13 cellular contexts compared by ENCODE assay signal in genomic region chr2:160375037-160375436, GRCh38.
DNase-seq lines count a peak whose midpoint lies in the region; ATAC-seq and TF ChIP-seq lines count a peak whose summit lies in the region.
"Had no signal": no experiment of that assay in that cellular context is flagged by ENCODE, and none has a peak within 500 bp of the region (broad histone marks: within the 10 kb centered on the region; RNA-seq: fewer than 3 reads in every experiment).

No MANE protein-coding gene starts in this region.

- peak overlapping the region; percentile 5 for H3K4me3 Mint-ChIP-seq in chondrocyte (ENCODE audit: unreplicated experiment)
- H3K4me3 Mint-ChIP-seq: activated CD4-positive, alpha-beta memory T cell treated with anti-CD3 and anti-CD28 coated beads for 36 hours; activated naive CD8-positive, alpha-beta T cell treated with anti-CD3 and anti-CD28 coated beads for 36 hours; T-helper 1 cell treated with Interleukin-12 subunit alpha and Interleukin-12 subunit beta and Interleukin-4 antibody, amounts not matched to agents 30 μg/mL and 1 μg/mL, for 36 hours had no signal

- 48% methylated on average over 4 of the region's 4 CpGs for WGBS in right cardiac atrium
- WGBS in stomach, 5 donors: 78 to 94% (median 84%) methylated on average over 4 of the region's 4 CpGs

- peak overlapping the region; percentile 85 for H3K27ac Mint-ChIP-seq in chondrocyte (ENCODE audit: unreplicated experiment)
- H3K27ac Mint-ChIP-seq: activated CD4-positive, alpha-beta memory T cell treated with anti-CD3 and anti-CD28 coated beads for 36 hours; T-helper 1 cell treated with Interleukin-12 subunit alpha and Interleukin-12 subunit beta and Interleukin-4 antibody, amounts not matched to agents 30 μg/mL and 1 μg/mL, for 36 hours had no signal

- H3K27me3 ChIP-seq in right cardiac atrium (ENCODE audit: control insufficient read depth, insufficient read depth) (no peaks in the 10 kb centered on the region), stomach (no peaks in the 10 kb centered on the region)

- ATAC-seq in right cardiac atrium (peak; percentile 24 to 38), HG03571 (IDR thresholded peaks at IDR 0.05; ENCODE audit: unreplicated experiment) (no peak)
- ATAC-seq: HCT116, K562 had no signal

- TF ChIP-seq CTCF in chondrocyte (IDR thresholded peaks at IDR 0.05): no peak
- no peak for TF ChIP-seq CTCF in stomach (IDR thresholded peaks at IDR 0.05)

- TF ChIP-seq RAD21 in Ishikawa (IDR thresholded peaks at IDR 0.05; ENCODE audit: low read depth): no peak

- H3K36me3 Mint-ChIP-seq in chondrocyte (ENCODE audit: low read depth): no peaks in the 10 kb centered on the region
- H3K36me3 Mint-ChIP-seq: activated CD4-positive, alpha-beta memory T cell treated with anti-CD3 and anti-CD28 coated beads for 36 hours had no signal

- TF ChIP-seq EP300 in Ishikawa (IDR thresholded peaks at IDR 0.05; ENCODE audit: borderline replicate concordance): no peak
- no peak for TF ChIP-seq EP300 in stomach (IDR thresholded peaks at IDR 0.05)

- H3K36me3 ChIP-seq in stomach: no peaks in the 10 kb centered on the region

- H3K4me1 ChIP-seq in right cardiac atrium (ENCODE audit: control insufficient read depth, insufficient read depth, low read length) (peaks cover 30% of the 10 kb centered on the region), stomach (peaks cover 49 to 100% (median 73%) of the 10 kb centered on the region in 4 donors)

- no peak for TF ChIP-seq POLR2A in stomach (IDR thresholded peaks at IDR 0.05)

- no peaks in the 10 kb centered on the region for H3K27me3 Mint-ChIP-seq in chondrocyte (ENCODE audit: low read depth)
- H3K27me3 Mint-ChIP-seq: activated CD4-positive, alpha-beta memory T cell treated with anti-CD3 and anti-CD28 coated beads for 36 hours; activated naive CD8-positive, alpha-beta T cell treated with anti-CD3 and anti-CD28 coated beads for 36 hours had no signal

- H3K4me3 ChIP-seq in right cardiac atrium (ENCODE audit: low read length) (no peak overlapping the region), stomach (no peak overlapping the region)
- H3K4me3 ChIP-seq: K562 had no signal

- intact Hi-C loops in right cardiac atrium (cut with DNase I) (no loop called here), stomach (cut with DNase I; ENCODE audit: low total_unique reads) (no loop called here)

- H3K9me3 ChIP-seq in right cardiac atrium (ENCODE audit: control insufficient read depth, low read length): no peaks in the 10 kb centered on the region
- H3K9me3 ChIP-seq in stomach: no peaks in the 10 kb centered on the region

- H3K9me3 Mint-ChIP-seq in chondrocyte (ENCODE audit: low read depth): no peaks in the 10 kb centered on the region
- H3K9me3 Mint-ChIP-seq: activated CD4-positive, alpha-beta memory T cell treated with anti-CD3 and anti-CD28 coated beads for 36 hours; activated naive CD8-positive, alpha-beta T cell treated with anti-CD3 and anti-CD28 coated beads for 36 hours; T-helper 1 cell treated with Interleukin-12 subunit alpha and Interleukin-12 subunit beta and Interleukin-4 antibody, amounts not matched to agents 30 μg/mL and 1 μg/mL, for 36 hours had no signal

- peaks cover 98% of the 10 kb centered on the region for H3K4me1 Mint-ChIP-seq in chondrocyte (ENCODE audit: low read depth)

- H3K27ac ChIP-seq in right cardiac atrium (ENCODE audit: low read length): peak overlapping the region; percentile 12
- peak overlapping the region in 3 of 5 donors; percentile 5 to 80 (median 50) for H3K27ac ChIP-seq in stomach

- DNase-seq in chondrocyte (ENCODE audit: low spot score) (no peak), right cardiac atrium (no peak), stomach (no peak), NCI-H510A (lab: John Stamatoyannopoulos, UW) (no peak)
- DNase-seq in stimulated activated CD4-positive, alpha-beta T cell treated with anti-CD3 and anti-CD28 coated beads, Interleukin-2, amount 100 ng/mL, for 24 hours: no peak
- DNase-seq: activated CD4-positive, alpha-beta memory T cell treated with anti-CD3 and anti-CD28 coated beads for 36 hours; activated naive CD8-positive, alpha-beta T cell treated with anti-CD3 and anti-CD28 coated beads for 36 hours; NCI-H2107 had no signal

TF ChIP-seq in Ishikawa, 13 proteins besides CTCF, POLR2A, EP300 and RAD21:
- TF ChIP-seq USF1 (IDR thresholded peaks at IDR 0.05) (no peak), REST (IDR thresholded peaks at IDR 0.05; ENCODE audit: low read depth) (peak; percentile 57; the same call in 1 of the 2 replicates)
